9 cellular contexts compared by ENCODE assay signal in the genomic region with DNA sequence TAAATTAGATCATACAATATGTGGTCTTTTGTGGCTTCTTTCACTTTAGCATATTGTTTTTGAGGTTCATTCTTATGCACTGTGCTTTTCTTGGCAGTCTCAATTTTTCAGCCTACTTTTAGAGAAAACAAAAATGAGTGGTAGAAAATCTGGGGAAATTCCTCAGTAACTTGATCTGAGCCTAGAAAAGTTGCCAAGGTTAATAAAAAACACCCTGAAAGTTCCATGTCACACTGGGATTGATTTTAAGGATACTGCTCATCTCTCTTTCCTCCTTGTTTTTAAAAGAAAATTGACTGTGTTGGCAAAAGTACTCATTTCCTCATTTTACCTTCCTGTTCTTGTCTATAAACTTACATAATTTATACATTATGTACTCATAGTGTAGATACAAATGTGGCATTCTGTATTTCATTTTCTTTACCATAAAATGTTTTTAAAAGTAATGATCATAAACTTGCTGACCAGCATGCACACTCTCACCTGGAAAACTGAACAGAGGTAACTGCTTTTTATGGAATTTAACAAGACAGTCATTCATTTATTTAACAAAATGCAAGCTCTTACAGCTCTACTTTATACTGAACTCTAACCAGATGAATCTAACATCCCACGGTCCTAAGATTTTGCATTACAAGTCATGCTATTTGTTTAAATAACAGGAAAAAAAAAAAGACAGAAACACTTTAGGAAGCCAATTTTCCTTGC. TPM values are rescaled to one million over a fixed set of nuclear protein-coding genes. Genes with fewer than 3 reads are reported as not detected.
DNase-seq lines count a peak whose midpoint lies in the region; ATAC-seq, FAIRE-seq and TF ChIP-seq lines count a peak whose summit lies in the region.
"Had no signal": no experiment of that assay in that cellular context is flagged by ENCODE, and none has a peak within 500 bp of the region (broad histone marks: within the 10 kb centered on the region; RNA-seq: fewer than 3 reads in every experiment).

No MANE protein-coding gene starts in this region.

- ATAC-seq in GM18511 (IDR thresholded peaks at IDR 0.05; ENCODE audit: unreplicated experiment) (peak; percentile 3), HG03439 (IDR thresholded peaks at IDR 0.05; ENCODE audit: unreplicated experiment) (no peak)

- no peak overlapping the region for H3K27ac ChIP-seq in kidney (ENCODE audit: low read depth in 2 of 2, low read length in 2 of 2)

- H3K4me3 ChIP-seq in choroid plexus epithelial cell (ENCODE audit: low read depth, low read length) (no peak overlapping the region), kidney (ENCODE audit: low read length in 2 of 2) (no peak overlapping the region)

- no peak for TF ChIP-seq CTCF in choroid plexus epithelial cell (conservative IDR thresholded peaks at IDR 0.05; ENCODE audit: low read depth, low read length)
- TF ChIP-seq CTCF in kidney (IDR thresholded peaks at IDR 0.05; ENCODE audit: borderline replicate concordance, extremely low read depth, insufficient read depth) = no peak

- H3K9ac ChIP-seq in kidney (ENCODE audit: low read length in 2 of 2) = no peak overlapping the region

- peak; percentile 59 for DNase-seq in MV-4-11 (lab: John Stamatoyannopoulos, UW)
- DNase-seq in choroid plexus epithelial cell (ENCODE audit: low read depth) = peak; percentile 80
- DNase-seq in smooth muscle cell of the brain vasculature (ENCODE audit: low read depth, low spot score) = peak; percentile 63
- no peak for DNase-seq in NCI-H187 (lab: John Stamatoyannopoulos, UW)
- no peak for DNase-seq in kidney
- DNase-seq: midbrain, NCI-H2171 treated with DMSO at 0.1 percent for 48 hours had no signal

- H3K9me3 ChIP-seq in kidney (ENCODE audit: control insufficient read depth in 1 of 2, low read length in 2 of 2) = no peaks in the 10 kb centered on the region

- no peaks in the 10 kb centered on the region for H3K36me3 ChIP-seq in kidney (ENCODE audit: control insufficient read depth in 1 of 2, insufficient read depth in 2 of 2, low read length in 2 of 2)

- FAIRE-seq in kidney (lab: Jason Lieb, UNC) = no peak

- intact Hi-C loops in kidney (cut with DNase I) = no loop called here

- peaks cover 11 to 26% of the 10 kb centered on the region in 2 donors for H3K4me1 ChIP-seq in kidney (ENCODE audit: control insufficient read depth in 1 of 2, insufficient read depth in 1 of 2, low read depth in 1 of 2, low read length in 2 of 2)

RNA-seq across cellular contexts. Expression of gene SH3BP5, which starts 28.6 kb away (rescaled TPM):
- 109 TPM for total RNA-seq in kidney
- polyA plus RNA-seq in kidney (ENCODE audit: insufficient read depth, low read depth, low replicate concordance) = 39.1 TPM

Comparison
In these comparisons a context has a peak if more than half of its experiments do, and no peak if none do; other contexts are left out.
1. DNase-seq: peak in MV-4-11 (single experiment), choroid plexus epithelial cell (single experiment) and smooth muscle cell of the brain vasculature (single experiment); none in NCI-H187 (0 of 2) and kidney (single experiment).